ENCODE assay signal across 10 cellular contexts in genomic region chr10:100707261-100707848, GRCh38. TPM values are rescaled to one million over a fixed set of nuclear protein-coding genes. Genes with fewer than 3 reads are reported as not detected.
"Had no signal": no experiment of that assay in that cellular context is flagged by ENCODE, and none has a peak within 500 bp of the region (broad histone marks: within the 10 kb centered on the region; RNA-seq: fewer than 3 reads in every experiment).

No MANE protein-coding gene starts in this region.

- H3K36me3 ChIP-seq: HAP-1 had no signal

- H3K9me3 Mint-ChIP-seq: HFFc6 had no signal

- H3K9me3 ChIP-seq: HAP-1 had no signal

- DNase-seq: GM23248, GOT3, HFFc6 had no signal

- H3K4me1 Mint-ChIP-seq: IgD-negative memory B cell had no signal

- H3K4me3 ChIP-seq: GM23248, HAP-1 had no signal

- H3K27ac ChIP-seq: GM23248, HL-60 had no signal

- ATAC-seq: HCT116, HepG2 had no signal

- H3K4me1 ChIP-seq: HAP-1 had no signal

- H3K27ac Mint-ChIP-seq: HFFc6, IgD-negative memory B cell had no signal

- H3K9ac ChIP-seq: GM23248 had no signal

- H2AFZ ChIP-seq: GM23248 had no signal

- H3K4me3 Mint-ChIP-seq: HFFc6 had no signal

RNA-seq across cellular contexts. Expression of gene PAX2, which starts 38.0 kb away (rescaled TPM):
- total RNA-seq: GM23248, H4, HepG2, HFFc6, HT1080 had no signal
- polyA plus RNA-seq: GM23248, HepG2, IgD-negative memory B cell had no signal
